ENCODE assay signal across 24 cellular contexts in genomic region chr2:171320731-171321130, GRCh38.
DNase-seq lines count a peak whose midpoint lies in the region; ATAC-seq, FAIRE-seq and TF ChIP-seq lines count a peak whose summit lies in the region.
"Had no signal": no experiment of that assay in that cellular context is flagged by ENCODE, and none has a peak within 500 bp of the region (broad histone marks: within the 10 kb centered on the region; RNA-seq: fewer than 3 reads in every experiment).

No MANE protein-coding gene starts in this region.

- intact Hi-C loops in activated CD8-positive, alpha-beta T cell treated with anti-CD3 and anti-CD28 coated beads for 36 hours (cut with micrococcal nuclease), result loop anchor here (10.0 kb wide), 1 partner anchor 94 kb away; no protein-coding TSS in a partner anchor

- no peak overlapping the region for H3K27ac ChIP-seq in mesendoderm (ENCODE audit: low read depth, low read length)
- H3K27ac ChIP-seq: A549, brain microvascular endothelial cell, right atrium auricular region, WERI-Rb-1 had no signal

- H4K8ac ChIP-seq in mesendoderm (ENCODE audit: low read depth, low read length), result no peak overlapping the region

- POLR2A ChIA-PET in activated CD8-positive, alpha-beta T cell treated with anti-CD3 and anti-CD28 coated beads for 36 hours (lab: Charles Lee), result interaction anchor here (1.2 kb wide), 1 partner anchor 90 kb away, joined by 3 read pairs; no protein-coding TSS in a partner anchor
- POLR2A ChIA-PET in activated CD8-positive, alpha-beta T cell treated with anti-CD3 and anti-CD28 coated beads, Interleukin-2, amount 10 ng/mL, durations not matched to agents 7 days and 5 days (lab: Charles Lee), result interaction anchor here (1.1 kb wide), 1 partner anchor 113 kb away, joined by 3 read pairs; the partner anchor contains the start of genes DCAF17 and METTL8
- POLR2A ChIA-PET in WTC11 (lab: Charles Lee), result interaction anchor here (0.5 kb wide), 1 partner anchor 97 kb away, joined by 4 read pairs; no protein-coding TSS in a partner anchor

- no peak overlapping the region for H2BK120ac ChIP-seq in mesendoderm (ENCODE audit: low read depth, low read length)

- peak overlapping the region; percentile 40 for H2AK5ac ChIP-seq in mesendoderm (ENCODE audit: low read length)

- H4K5ac ChIP-seq in mesendoderm (ENCODE audit: low read length), result no peak overlapping the region

- TF ChIP-seq POLR2A in GM12892 (IDR thresholded peaks at IDR 0.05; ENCODE audit: low read depth, low read length) (no peak), erythroblast (IDR thresholded peaks at IDR 0.05; ENCODE audit: low read length) (no peak)

- H3K4me1 Mint-ChIP-seq in activated CD8-positive, alpha-beta T cell treated with anti-CD3 and anti-CD28 coated beads for 36 hours (ENCODE audit: low read depth), result peaks cover 48% of the 10 kb centered on the region
- H3K4me1 Mint-ChIP-seq in activated CD8-positive, alpha-beta T cell treated with anti-CD3 and anti-CD28 coated beads, Interleukin-2, amount 10 ng/mL, durations not matched to agents 7 days and 5 days (ENCODE audit: low read depth), result peaks cover 30% of the 10 kb centered on the region
- peaks cover 81% of the 10 kb centered on the region for H3K4me1 Mint-ChIP-seq in WTC11

- no peaks in the 10 kb centered on the region for H3K27me3 Mint-ChIP-seq in activated CD8-positive, alpha-beta T cell treated with anti-CD3 and anti-CD28 coated beads for 36 hours
- H3K27me3 Mint-ChIP-seq in activated CD8-positive, alpha-beta T cell treated with anti-CD3 and anti-CD28 coated beads, Interleukin-2, amount 10 ng/mL, durations not matched to agents 7 days and 5 days (ENCODE audit: low read depth), result no peaks in the 10 kb centered on the region
- H3K27me3 Mint-ChIP-seq in WTC11 (ENCODE audit: low read depth), result no peaks in the 10 kb centered on the region

- no peaks in the 10 kb centered on the region for H3K27me3 ChIP-seq in mesendoderm (ENCODE audit: insufficient read depth, low read length, poor library complexity)
- H3K27me3 ChIP-seq: brain microvascular endothelial cell, gastroesophageal sphincter, right atrium auricular region had no signal

- no peaks in the 10 kb centered on the region for H3K79me2 ChIP-seq in mesendoderm (ENCODE audit: control insufficient read depth, insufficient read depth, low read length)

- no peak overlapping the region for H3K23ac ChIP-seq in mesendoderm (ENCODE audit: low read length)

- H3K4me1 ChIP-seq in mesendoderm (ENCODE audit: control insufficient read depth, low read depth, low read length), result peaks cover 18% of the 10 kb centered on the region
- H3K4me1 ChIP-seq: A549 had no signal

- H3K56ac ChIP-seq in mesendoderm (ENCODE audit: low read length), result peak overlapping the region; percentile 44

- H3K9me3 Mint-ChIP-seq in activated CD8-positive, alpha-beta T cell treated with anti-CD3 and anti-CD28 coated beads for 36 hours, result no peaks in the 10 kb centered on the region
- H3K9me3 Mint-ChIP-seq in activated CD8-positive, alpha-beta T cell treated with anti-CD3 and anti-CD28 coated beads, Interleukin-2, amount 10 ng/mL, durations not matched to agents 7 days and 5 days (ENCODE audit: insufficient read depth), result no peaks in the 10 kb centered on the region
- H3K9me3 Mint-ChIP-seq in WTC11, result no peaks in the 10 kb centered on the region

- no peak overlapping the region for H3K4me2 ChIP-seq in mesendoderm (ENCODE audit: low read length)
- H3K4me2 ChIP-seq: A549 had no signal

- no peaks in the 10 kb centered on the region for H3K79me1 ChIP-seq in mesendoderm (ENCODE audit: low read length)

- peak overlapping the region; percentile 96 for H3K27ac Mint-ChIP-seq in activated CD8-positive, alpha-beta T cell treated with anti-CD3 and anti-CD28 coated beads for 36 hours
- no peak overlapping the region for H3K27ac Mint-ChIP-seq in activated CD8-positive, alpha-beta T cell treated with anti-CD3 and anti-CD28 coated beads, Interleukin-2, amount 10 ng/mL, durations not matched to agents 7 days and 5 days
- H3K27ac Mint-ChIP-seq in WTC11, result peak overlapping the region; percentile 100

- no peak for ATAC-seq in activated CD8-positive, alpha-beta T cell treated with anti-CD3 and anti-CD28 coated beads for 36 hours
- ATAC-seq in activated CD8-positive, alpha-beta T cell treated with anti-CD3 and anti-CD28 coated beads, Interleukin-2, amount 10 ng/mL, durations not matched to agents 7 days and 5 days, result no peak
- ATAC-seq in WTC11 (no peak), HG03432 (IDR thresholded peaks at IDR 0.05; ENCODE audit: unreplicated experiment) (no peak)
- ATAC-seq: A549, gastroesophageal sphincter, left lobe of liver had no signal

- no peak for TF ChIP-seq CTCF in activated CD8-positive, alpha-beta T cell treated with anti-CD3 and anti-CD28 coated beads for 36 hours (IDR thresholded peaks at IDR 0.05)
- no peak for TF ChIP-seq CTCF in WTC11 (IDR thresholded peaks at IDR 0.05)

- peak overlapping the region; percentile 24 for H3K18ac ChIP-seq in mesendoderm (ENCODE audit: low read length)

- peak; percentile 87 for FAIRE-seq in GM12892 (lab: Jason Lieb, UNC)
- FAIRE-seq: A549 had no signal

- no peaks in the 10 kb centered on the region for H3K36me3 ChIP-seq in mesendoderm (ENCODE audit: control insufficient read depth, insufficient read depth, low read length)
- H3K36me3 ChIP-seq: brain microvascular endothelial cell, right atrium auricular region had no signal

- no peak for DNase-seq in activated CD8-positive, alpha-beta T cell treated with anti-CD3 and anti-CD28 coated beads for 36 hours
- no peak for DNase-seq in activated CD8-positive, alpha-beta T cell treated with anti-CD3 and anti-CD28 coated beads, Interleukin-2, amount 10 ng/mL, durations not matched to agents 7 days and 5 days
- DNase-seq in GM12892 (ENCODE audit: insufficient read length) (no peak), WTC11 (ENCODE audit: low spot score) (no peak), mesendoderm (no peak), erythroblast (lab: John Stamatoyannopoulos, UW) (no peak), DMS79 treated with DMSO at 0.1 percent for 48 hours (lab: John Stamatoyannopoulos, UW) (no peak)
- DNase-seq: activated naive CD4-positive, alpha-beta T cell; brain microvascular endothelial cell; dermis blood vessel endothelial cell; DND-41; HCEC 1CT; KG1; NCI-H2029; Right ventricle myocardium superior; stimulated activated CD4-positive, alpha-beta T cell treated with anti-CD3 and anti-CD28 coated beads, Interleukin-15, amount 100 ng/mL, for 24 hours; stimulated activated naive CD4-positive, alpha-beta T cell; trophoblast cell; WERI-Rb-1 had no signal

- H2BK5ac ChIP-seq in mesendoderm (ENCODE audit: low read length), result no peak overlapping the region

- no peak overlapping the region for H3K4me3 ChIP-seq in mesendoderm (ENCODE audit: low read length)
- H3K4me3 ChIP-seq: A549, gastroesophageal sphincter, right atrium auricular region had no signal

- no peak overlapping the region for H3K9ac ChIP-seq in mesendoderm (ENCODE audit: low read length)

- no peak overlapping the region for H2BK15ac ChIP-seq in mesendoderm (replicated peaks; ENCODE audit: low read depth)

- no peak overlapping the region for H3K4ac ChIP-seq in mesendoderm (ENCODE audit: low read depth, low read length)

- CTCF ChIA-PET in activated CD8-positive, alpha-beta T cell treated with anti-CD3 and anti-CD28 coated beads for 36 hours (lab: Charles Lee), result interaction anchor here (1.0 to 2.2 kb wide), 2 partner anchors 13 to 95 kb away, joined by 3 to 10 read pairs; no protein-coding TSS in a partner anchor
- CTCF ChIA-PET in activated CD8-positive, alpha-beta T cell treated with anti-CD3 and anti-CD28 coated beads, Interleukin-2, amount 10 ng/mL, durations not matched to agents 7 days and 5 days (lab: Charles Lee), result interaction anchor here (1.5 to 3.3 kb wide), 2 partner anchors 93 to 391 kb away, joined by 3 to 9 read pairs; partner anchors contain the start of gene GORASP2
- CTCF ChIA-PET in WTC11 (lab: Charles Lee), result interaction anchor here (1.0 kb wide), 1 partner anchor 447 kb away, joined by 3 read pairs; no protein-coding TSS in a partner anchor

- no peak overlapping the region for H3K4me3 Mint-ChIP-seq in activated CD8-positive, alpha-beta T cell treated with anti-CD3 and anti-CD28 coated beads for 36 hours
- H3K4me3 Mint-ChIP-seq in activated CD8-positive, alpha-beta T cell treated with anti-CD3 and anti-CD28 coated beads, Interleukin-2, amount 10 ng/mL, durations not matched to agents 7 days and 5 days, result no peak overlapping the region
- H3K4me3 Mint-ChIP-seq in WTC11, result no peak overlapping the region

- peaks cover 51% of the 10 kb centered on the region for H3K36me3 Mint-ChIP-seq in activated CD8-positive, alpha-beta T cell treated with anti-CD3 and anti-CD28 coated beads for 36 hours (ENCODE audit: low read depth)
- H3K36me3 Mint-ChIP-seq in activated CD8-positive, alpha-beta T cell treated with anti-CD3 and anti-CD28 coated beads, Interleukin-2, amount 10 ng/mL, durations not matched to agents 7 days and 5 days (ENCODE audit: low read depth), result peaks cover 22% of the 10 kb centered on the region
- peaks cover 25% of the 10 kb centered on the region for H3K36me3 Mint-ChIP-seq in WTC11

TF ChIP-seq in WTC11, 78 proteins besides CTCF, POLR2A, EP300 and RAD21:
- no peak for TF ChIP-seq GTF2I (CRISPR knock-in tag; conservative IDR thresholded peaks at IDR 0.05)
- TF ChIP-seq NR3C1 (CRISPR knock-in tag; conservative IDR thresholded peaks at IDR 0.05; ENCODE audit: low read depth), result no peak
- TF ChIP-seq ZMAT4 (CRISPR knock-in tag; IDR thresholded peaks at IDR 0.05), result no peak
- TF ChIP-seq FOXP1 (CRISPR knock-in tag; IDR thresholded peaks at IDR 0.05; ENCODE audit: borderline replicate concordance), result no peak
- TF ChIP-seq PRRX2 (CRISPR knock-in tag; IDR thresholded peaks at IDR 0.05), result no peak
- TF ChIP-seq ZNF121 (CRISPR knock-in tag; IDR thresholded peaks at IDR 0.05), result no peak
- no peak for TF ChIP-seq CREM (CRISPR knock-in tag; IDR thresholded peaks at IDR 0.05)
